ENCODE assay signal across 12 cellular contexts in genomic region chr9:2824564-2824963, GRCh38. TPM values are rescaled to one million over a fixed set of nuclear protein-coding genes. Genes with fewer than 3 reads are reported as not detected.
DNase-seq lines count a peak whose midpoint lies in the region; ATAC-seq, FAIRE-seq and TF ChIP-seq lines count a peak whose summit lies in the region.
"Had no signal": no experiment of that assay in that cellular context is flagged by ENCODE, and none has a peak within 500 bp of the region (broad histone marks: within the 10 kb centered on the region; RNA-seq: fewer than 3 reads in every experiment).

No MANE protein-coding gene starts in this region.

- H3K4me1 ChIP-seq in osteoblast (ENCODE audit: insufficient read depth, low read length) (no peaks in the 10 kb centered on the region), small intestine (ENCODE audit: control insufficient read depth in 2 of 2, insufficient read depth in 1 of 2, low read depth in 1 of 2, low read length in 1 of 2) (no peaks in the 10 kb centered on the region)

- H3K4me3 Mint-ChIP-seq in endothelial cell (ENCODE audit: unreplicated experiment) (no peak overlapping the region), CD14-positive monocyte (no peak overlapping the region)
- H3K4me3 Mint-ChIP-seq: naive thymus-derived CD8-positive, alpha-beta T cell had no signal

- H3K79me2 ChIP-seq in osteoblast (ENCODE audit: insufficient read depth, low read length): peaks cover 15% of the 10 kb centered on the region

- H3K27me3 ChIP-seq in osteoblast (ENCODE audit: insufficient read depth, low read length) (no peaks in the 10 kb centered on the region), small intestine (ENCODE audit: control insufficient read depth in 2 of 2, insufficient read depth in 2 of 2, low read length in 2 of 2) (no peaks in the 10 kb centered on the region)

- DNase-seq in NCI-H2227 (lab: John Stamatoyannopoulos, UW; ENCODE audit: unreplicated experiment) (peak; percentile 23), NCI-H2227 treated with DMSO at 0.1 percent for 48 hours (lab: John Stamatoyannopoulos, UW) (no peak), NCI-H69 (lab: John Stamatoyannopoulos, UW) (peak; percentile 50), endothelial cell (ENCODE audit: low spot score) (peak; percentile 48), osteoblast (ENCODE audit: insufficient read length, low spot score, missing footprints) (no peak), small intestine (no peak), CD14-positive monocyte (ENCODE audit: low spot score) (no peak), omental fat pad (ENCODE audit: low spot score) (no peak)
- DNase-seq: activated CD4-positive, alpha-beta T cell treated with anti-CD3 and anti-CD28 coated beads for 4 hours; head of caudate nucleus; naive thymus-derived CD8-positive, alpha-beta T cell had no signal

- H3K4me3 ChIP-seq in osteoblast (ENCODE audit: insufficient read depth, low read length) (no peak overlapping the region), small intestine (ENCODE audit: low read depth in 1 of 2, low read length in 2 of 2) (no peak overlapping the region)

- peak; percentile 48 for TF ChIP-seq CTCF in endothelial cell (IDR thresholded peaks at IDR 0.05; ENCODE audit: unreplicated experiment)
- peak; percentile 27 for TF ChIP-seq CTCF in osteoblast (IDR thresholded peaks at IDR 0.05; ENCODE audit: extremely low read depth, low read depth, low read length)
- TF ChIP-seq CTCF in CD14-positive monocyte (IDR thresholded peaks at IDR 0.05): no peak
- TF ChIP-seq CTCF in omental fat pad (IDR thresholded peaks at IDR 0.05): no peak

- H3K27ac ChIP-seq in osteoblast (ENCODE audit: low read depth, low read length) (no peak overlapping the region), small intestine (ENCODE audit: low read depth in 1 of 2, low read length in 1 of 2) (no peak overlapping the region)

- no peaks in the 10 kb centered on the region for H4K20me1 ChIP-seq in osteoblast (ENCODE audit: insufficient read depth, low read length)

- no peak overlapping the region for H2AFZ ChIP-seq in osteoblast (ENCODE audit: low read length)

- no peak for ATAC-seq in omental fat pad (ENCODE audit: low FRiP score)
- ATAC-seq: naive thymus-derived CD8-positive, alpha-beta T cell had no signal

- H3K36me3 Mint-ChIP-seq in endothelial cell (ENCODE audit: low read depth, unreplicated experiment): peaks cover 11% of the 10 kb centered on the region
- peaks cover 54 to 62% of the 10 kb centered on the region in 2 donors for H3K36me3 Mint-ChIP-seq in CD14-positive monocyte

- H3K27ac Mint-ChIP-seq in endothelial cell (ENCODE audit: unreplicated experiment) (no peak overlapping the region), CD14-positive monocyte (no peak overlapping the region)

- no peak for FAIRE-seq in small intestine (lab: Jason Lieb, UNC)
- FAIRE-seq: urothelium cell line had no signal

- H3K27me3 Mint-ChIP-seq in endothelial cell (ENCODE audit: unreplicated experiment) (no peaks in the 10 kb centered on the region), CD14-positive monocyte (ENCODE audit: low read depth in 3 of 3) (no peaks in the 10 kb centered on the region)
- H3K27me3 Mint-ChIP-seq: naive thymus-derived CD8-positive, alpha-beta T cell had no signal

- H3K9me3 Mint-ChIP-seq in endothelial cell (ENCODE audit: unreplicated experiment) (no peaks in the 10 kb centered on the region), CD14-positive monocyte (no peaks in the 10 kb centered on the region)
- H3K9me3 Mint-ChIP-seq: naive thymus-derived CD8-positive, alpha-beta T cell had no signal

- H3K9me3 ChIP-seq in osteoblast (ENCODE audit: low read depth, low read length) (no peaks in the 10 kb centered on the region), small intestine (ENCODE audit: control insufficient read depth, low read depth) (no peaks in the 10 kb centered on the region)

- WGBS in small intestine, 3 donors: 90 to 95% (median 94%) methylated on average over 6 of the region's 6 CpGs

- no peaks in the 10 kb centered on the region for H3K4me1 Mint-ChIP-seq in endothelial cell (ENCODE audit: unreplicated experiment)
- no peaks in the 10 kb centered on the region for H3K4me1 Mint-ChIP-seq in CD14-positive monocyte

- H3K4me2 ChIP-seq in osteoblast (ENCODE audit: insufficient read depth, low read length): no peak overlapping the region

- intact Hi-C loops in CD14-positive monocyte (cut with micrococcal nuclease): loop anchor here in 1 of 2 donors (10.0 kb wide), 1 partner anchor 690 kb away; no protein-coding TSS in a partner anchor

- H3K36me3 ChIP-seq in osteoblast (ENCODE audit: insufficient read depth, low read length) (peaks cover 54% of the 10 kb centered on the region), small intestine (ENCODE audit: control insufficient read depth in 2 of 2, insufficient read depth in 2 of 2, low read length in 2 of 2) (peaks cover 5 to 8% of the 10 kb centered on the region in 2 donors)

RNA-seq across cellular contexts. Expression of gene PUM3, which starts 19.3 kb away (rescaled TPM):
- 36.7 TPM for total RNA-seq in endothelial cell (ENCODE audit: unreplicated experiment)
- 35.4 and 40.2 TPM in 2 replicates for total RNA-seq in osteoblast
- polyA plus RNA-seq in small intestine: 10 to 100 TPM in 2 of 3 donors, 1 to 10 TPM in 1; 9.5 to 30.5 (median 15.2) TPM
- polyA plus RNA-seq in CD14-positive monocyte: 1 to 10 TPM; 5.9 to 6.6 TPM
- 100 to 1,000 TPM in 1 of 4 donors, 10 to 100 TPM in 3; 38.2 to 108 (median 43.7) TPM for total RNA-seq in omental fat pad

Comparison
In these comparisons a context has a peak if more than half of its experiments do, and no peak if none do; other contexts are left out.
1. DNase-seq: peak in NCI-H2227 (single experiment), NCI-H69 (single experiment) and endothelial cell (single experiment); none in NCI-H2227 treated with DMSO at 0.1 percent for 48 hours (single experiment), osteoblast (single experiment), small intestine (single experiment), CD14-positive monocyte (single experiment) and omental fat pad (single experiment).
2. CTCF ChIP-seq: peak in endothelial cell (single experiment) and osteoblast (single experiment); none in CD14-positive monocyte (single experiment) and omental fat pad (0 of 3).